Comparison of ENCODE assay signal across 8 cellular contexts in the genomic region with DNA sequence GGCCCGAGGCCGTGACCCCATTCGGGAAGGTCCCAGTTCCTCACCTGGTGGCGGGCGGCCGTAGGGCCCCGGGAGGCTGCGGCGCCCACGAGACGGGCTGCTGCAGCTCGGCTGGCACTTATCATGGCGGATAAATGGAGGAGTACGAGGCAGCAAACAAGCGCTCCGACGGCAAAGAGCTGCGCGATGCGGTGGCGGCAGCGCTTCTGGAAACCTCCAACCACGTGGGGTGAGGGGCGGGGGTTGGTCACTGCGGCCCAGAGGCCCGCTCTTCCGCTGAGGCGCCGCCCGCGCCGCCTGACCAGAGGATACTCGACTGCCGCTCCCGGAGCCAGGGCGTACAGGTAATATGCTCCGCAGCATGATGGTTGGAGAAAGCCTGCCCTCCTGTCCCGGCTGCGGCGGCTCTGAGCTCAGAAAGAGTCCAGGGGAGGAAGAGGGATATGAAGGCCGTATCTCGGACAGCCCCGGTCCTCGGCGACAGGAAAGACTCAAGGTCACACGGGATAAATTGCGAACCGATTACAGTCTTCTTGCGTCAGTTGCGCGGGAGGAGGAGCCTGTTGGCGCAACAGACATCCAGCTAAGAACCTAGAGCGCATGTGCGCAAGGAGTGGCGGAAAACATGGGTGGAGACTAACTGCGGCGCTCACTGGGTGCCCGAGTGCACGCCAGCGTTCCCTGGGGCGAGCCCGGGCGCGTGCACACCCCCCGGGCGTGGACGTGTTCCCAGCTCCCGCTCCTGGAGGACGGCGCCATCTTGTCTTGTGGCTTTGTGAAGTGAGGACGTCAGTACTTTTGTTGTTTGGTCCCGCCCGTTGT. TPM values are rescaled to one million over a fixed set of nuclear protein-coding genes. Genes with fewer than 3 reads are reported as not detected.
DNase-seq lines count a peak whose midpoint lies in the region; ATAC-seq, FAIRE-seq and TF ChIP-seq lines count a peak whose summit lies in the region.

A gene (minus strand): TSS at position 208 of the 822 bp plus-strand sequence. CDS start 83 bp downstream, at position 125.

- in situ Hi-C loops in HepG2 (cut with HindIII; ENCODE audit: extremely low pct_ligation_motif_present, low pct_unique_long_range_greater_than_20kb) = no loop called here

- peak within 1 kb of the TSS; percentile 99 for H3K4me3 Mint-ChIP-seq in activated CD4-positive, alpha-beta memory T cell treated with anti-CD3 and anti-CD28 coated beads for 36 hours

- peak; percentile 71 for TF ChIP-seq RAD21 in HepG2 (CRISPR knock-in tag; IDR thresholded peaks at IDR 0.05)

- peak within 1 kb of the TSS; percentile 80 for H3K4me2 ChIP-seq in HepG2 (ENCODE audit: low read depth, low read length)

- no peak; the same call in 1 of the 2 replicates for TF ChIP-seq CTCF in HepG2 (CRISPR knock-in tag; IDR thresholded peaks at IDR 0.05)

- ATAC-seq in GM19438 (IDR thresholded peaks at IDR 0.05; ENCODE audit: low read depth, unreplicated experiment) = peak; percentile 88
- ATAC-seq in HG03575 (IDR thresholded peaks at IDR 0.05; ENCODE audit: extremely low read depth, insufficient number of reproducible peaks, low FRiP score, unreplicated experiment) = peak; percentile 70
- peak; percentile 91 for ATAC-seq in HepG2

- TF ChIP-seq EP300 in HepG2 (IDR thresholded peaks at IDR 0.05; ENCODE audit: low read depth in 2 of 2, low read length in 2 of 2) (peak; percentile 52 to 73), HepG2 (CRISPR knock-in tag; IDR thresholded peaks at IDR 0.05; ENCODE audit: borderline replicate concordance) (peak; percentile 71)

- H3K79me2 ChIP-seq in HepG2 (ENCODE audit: insufficient read depth, low read length) = peaks cover 43% of the 10 kb centered on the region

- no peaks in the 10 kb centered on the region for H3K9me3 ChIP-seq in HepG2 (ENCODE audit: low read length)

- intact Hi-C loops in activated CD4-positive, alpha-beta memory T cell treated with anti-CD3 and anti-CD28 coated beads for 36 hours (cut with micrococcal nuclease) = loop anchor here (1.0 to 10.0 kb wide), 11 partner anchors 10 to 989 kb away; a partner anchor contains a TSS
- intact Hi-C loops in HepG2 (cut with micrococcal nuclease; ENCODE audit: unreplicated experiment) = loop anchor here (10.0 kb wide), 1 partner anchor 179 kb away; a partner anchor contains a TSS

- H3K9me3 Mint-ChIP-seq in activated CD4-positive, alpha-beta memory T cell treated with anti-CD3 and anti-CD28 coated beads for 36 hours = no peaks in the 10 kb centered on the region

- H4K20me1 ChIP-seq in HepG2 (ENCODE audit: insufficient read depth, low read length) = no peaks in the 10 kb centered on the region

- peak within 1 kb of the TSS; percentile 98 for H3K27ac Mint-ChIP-seq in activated CD4-positive, alpha-beta memory T cell treated with anti-CD3 and anti-CD28 coated beads for 36 hours

- BruUV-seq in HepG2 (replicated peaks; lab: Mats Ljungman, UMichigan) = no TSS peak

- WGBS in HepG2 (ENCODE audit: low lambda C conversion rate) = 15% methylated on average over 18 of the region's 73 CpGs

- H3K36me3 ChIP-seq in HepG2 (replicated peaks in 1 of 2; ENCODE audit: control insufficient read depth in 1 of 2, insufficient read depth in 2 of 2, low read length in 2 of 2) = peaks cover 18 to 30% of the 10 kb centered on the region in 2 experiments; a peak in 4 of 5 replicates

- CTCF ChIA-PET in activated CD4-positive, alpha-beta memory T cell treated with anti-CD3 and anti-CD28 coated beads for 36 hours (lab: Charles Lee) = interaction anchor here (1.3 to 2.8 kb wide), 6 partner anchors 9 to 222 kb away, joined by 3 to 13 read pairs (median 8); a partner anchor contains a TSS
- CTCF ChIA-PET in HepG2 (lab: Yijun Ruan, JAX; ENCODE audit: low intra/inter-chr PET ratio, low total read pairs) = no interaction called here

- H3K36me3 Mint-ChIP-seq in activated CD4-positive, alpha-beta memory T cell treated with anti-CD3 and anti-CD28 coated beads for 36 hours = peaks cover 35% of the 10 kb centered on the region

- no peaks in the 10 kb centered on the region for H3K27me3 Mint-ChIP-seq in activated CD4-positive, alpha-beta memory T cell treated with anti-CD3 and anti-CD28 coated beads for 36 hours

- peak; percentile 80 to 92 for TF ChIP-seq POLR2A in HepG2 (IDR thresholded peaks at IDR 0.05; ENCODE audit: insufficient read depth in 1 of 2, low read depth in 2 of 2, low read length in 2 of 2)

- peak within 1 kb of the TSS; percentile 85 to 97 (median 87) for H3K4me3 ChIP-seq in HepG2 (replicated peaks in 1 of 3; ENCODE audit: insufficient read depth in 1 of 3, low read depth in 2 of 3, low read length in 3 of 3)

- FAIRE-seq in HepG2 (lab: Jason Lieb, UNC) = peak; percentile 91

- H3K4me1 Mint-ChIP-seq in activated CD4-positive, alpha-beta memory T cell treated with anti-CD3 and anti-CD28 coated beads for 36 hours (ENCODE audit: low read depth) = peaks cover 35% of the 10 kb centered on the region

- peaks cover 55% of the 10 kb centered on the region for H3K4me1 ChIP-seq in HepG2 (ENCODE audit: insufficient read depth, low read length)

- POLR2A ChIA-PET in activated CD4-positive, alpha-beta memory T cell treated with anti-CD3 and anti-CD28 coated beads for 36 hours (lab: Charles Lee) = interaction anchor here (0.8 to 3.7 kb wide), 15 partner anchors 10 to 839 kb away, joined by 3 to 41 read pairs (median 3); a partner anchor contains a TSS
- POLR2A ChIA-PET in HepG2 (lab: Yijun Ruan, JAX) = interaction anchor here (0.6 to 2.1 kb wide), 28 partner anchors 9 to 1582 kb away, joined by 3 to 22 read pairs (median 4); a partner anchor contains a TSS

- H3K27ac ChIP-seq in HepG2 (ENCODE audit: extremely low read length, insufficient read depth, low read length) = peak within 1 kb of the TSS; percentile 98

- peak within 1 kb of the TSS; percentile 99 for H3K9ac ChIP-seq in HepG2 (ENCODE audit: insufficient read depth, low read depth, low read length)

- DNase-seq in CD1c-positive myeloid dendritic cell (ENCODE audit: extremely low spot score) (peak; percentile 100), NCI-H82 treated with DMSO at 0.1 percent for 48 hours (lab: John Stamatoyannopoulos, UW; ENCODE audit: unreplicated experiment) (peak; percentile 97), dermis microvascular lymphatic vessel endothelial cell (ENCODE audit: low read depth in 2 of 2) (peak; percentile 99), HepG2 (ENCODE audit: low spot score) (peak; percentile 98)
- peak; percentile 98 for DNase-seq in activated CD4-positive, alpha-beta memory T cell treated with anti-CD3 and anti-CD28 coated beads for 36 hours
- DNase-seq in stimulated activated CD4-positive, alpha-beta T cell treated with anti-CD3 and anti-CD28 coated beads, Interleukin-4, amount 100 ng/mL, for 1 hour = peak; percentile 94

- H2AFZ ChIP-seq in HepG2 (ENCODE audit: low read length) = no peak within 1 kb of the TSS

- no peaks in the 10 kb centered on the region; a peak in 1 of 5 replicates for H3K27me3 ChIP-seq in HepG2 (ENCODE audit: control insufficient read depth in 1 of 2, insufficient read depth in 2 of 2, low read length in 2 of 2)

TF ChIP-seq in HepG2, 621 proteins besides CTCF, POLR2A, EP300 and RAD21 (continues in another document):
- TF ChIP-seq MIXL1 (CRISPR knock-in tag; IDR thresholded peaks at IDR 0.05) (peak; percentile 18; the same call in 1 of the 2 replicates), ZNF761 (CRISPR knock-in tag; conservative IDR thresholded peaks at IDR 0.05) (peak; percentile 39; the same call in 1 of the 2 replicates)
- TF ChIP-seq, protein P1, sequence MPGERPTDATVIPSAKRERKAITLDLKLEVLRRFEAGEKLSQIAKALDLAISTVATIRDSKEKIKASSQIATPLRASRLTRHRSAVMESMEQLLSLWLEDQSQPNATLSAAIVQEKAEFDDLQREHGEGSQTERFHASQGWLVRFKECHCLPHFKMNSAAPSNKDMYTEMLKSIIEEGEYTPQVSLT (CRISPR knock-in tag; IDR thresholded peaks at IDR 0.05; ENCODE audit: borderline replicate concordance, low read depth) = no peak
- TF ChIP-seq, protein P2, sequence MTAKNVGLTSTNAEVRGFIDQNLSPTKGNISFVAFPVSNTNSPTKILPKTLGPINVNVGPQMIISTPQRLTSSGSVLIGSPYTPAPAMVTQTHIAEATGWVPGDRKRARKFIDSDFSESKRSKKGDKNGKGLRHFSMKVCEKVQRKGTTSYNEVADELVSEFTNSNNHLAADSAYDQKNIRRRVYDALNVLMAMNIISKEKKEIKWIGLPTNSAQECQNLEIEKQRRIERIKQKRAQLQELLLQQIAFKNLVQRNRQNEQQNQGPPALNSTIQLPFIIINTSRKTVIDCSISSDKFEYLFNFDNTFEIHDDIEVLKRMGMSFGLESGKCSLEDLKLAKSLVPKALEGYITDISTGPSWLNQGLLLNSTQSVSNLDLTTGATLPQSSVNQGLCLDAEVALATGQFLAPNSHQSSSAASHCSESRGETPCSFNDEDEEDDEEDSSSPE (CRISPR knock-in tag; IDR thresholded peaks at IDR 0.05) = peak; percentile 83

RNA-seq across cellular contexts. Expression of the gene that starts here (rescaled TPM):
- 100 to 1,000 TPM; 358 to 368 TPM for total RNA-seq in activated CD4-positive, alpha-beta memory T cell treated with anti-CD3 and anti-CD28 coated beads for 36 hours
- 212 and 213 TPM in 2 replicates for total RNA-seq in dermis microvascular lymphatic vessel endothelial cell
- 478 and 735 TPM in 2 replicates for total RNA-seq in HepG2 (2016; rRNA removed; fragmentation: Illumina TruSeq; extraction: Trizol)
- total RNA-seq in HepG2 (2016; cell fraction: cytosol; rRNA removed; fragmentation: Illumina TruSeq; extraction: Trizol; ENCODE audit: low read depth) = 60.7 and 67.1 TPM in 2 replicates
- total RNA-seq in HepG2 (2016; cell fraction: insoluble cytoplasmic fraction; rRNA removed; fragmentation: Illumina TruSeq; extraction: Trizol) = 492 and 742 TPM in 2 replicates
- total RNA-seq in HepG2 (2016; cell fraction: membrane; rRNA removed; fragmentation: Illumina TruSeq; extraction: Trizol) = 128 and 136 TPM in 2 replicates
- total RNA-seq in HepG2 (2016; cell fraction: nucleus; rRNA removed; fragmentation: Illumina TruSeq; extraction: Trizol) = 233 and 239 TPM in 2 replicates
- polyA plus RNA-seq in HepG2 (2011; rRNA removed) = 165 and 187 TPM in 2 replicates
- polyA plus RNA-seq in HepG2 (2011; cell fraction: cytosol; rRNA removed) = 153 and 171 TPM in 2 replicates
- 105 and 119 TPM in 2 replicates for polyA plus RNA-seq in HepG2 (2011; cell fraction: nucleus; rRNA removed)
- polyA plus RNA-seq in HepG2 (2012) = 281 and 405 TPM in 2 replicates
- 26.8 and 33.1 TPM in 2 replicates for polyA plus RNA-seq in HepG2 (2016; cell fraction: cytosol; fragmentation: Illumina TruSeq; extraction: Trizol; ENCODE audit: low read depth)
- polyA plus RNA-seq in HepG2 (2016; cell fraction: insoluble cytoplasmic fraction; fragmentation: Illumina TruSeq; extraction: Trizol; ENCODE audit: low read depth) = 585 and 612 TPM in 2 replicates
- polyA plus RNA-seq in HepG2 (2016; cell fraction: membrane; fragmentation: Illumina TruSeq; extraction: Trizol; ENCODE audit: low read depth) = 74.1 and 78.6 TPM in 2 replicates
- polyA plus RNA-seq in HepG2 (2016; cell fraction: nucleus; fragmentation: Illumina TruSeq; extraction: Trizol; ENCODE audit: insufficient read depth, low read depth) = 287 and 304 TPM in 2 replicates
- 402 and 449 TPM in 2 replicates for polyA minus RNA-seq in HepG2 (2011; rRNA and poly(A)+ RNA removed; ENCODE audit: low replicate concordance)
- 171 and 204 TPM in 2 replicates for polyA minus RNA-seq in HepG2 (2011; cell fraction: cytosol; rRNA and poly(A)+ RNA removed)
- polyA minus RNA-seq in HepG2 (2011; cell fraction: nucleus; rRNA and poly(A)+ RNA removed) = 196 and 222 TPM in 2 replicates

Comparison
In these comparisons a context has a peak if more than half of its experiments do, and no peak if none do; other contexts are left out.
1. Peak in every context shown above with its lines: DNase-seq, ATAC-seq, H3K4me3 ChIP-seq and H3K27ac ChIP-seq.